27 cellular contexts compared by ENCODE assay signal in the genomic region with DNA sequence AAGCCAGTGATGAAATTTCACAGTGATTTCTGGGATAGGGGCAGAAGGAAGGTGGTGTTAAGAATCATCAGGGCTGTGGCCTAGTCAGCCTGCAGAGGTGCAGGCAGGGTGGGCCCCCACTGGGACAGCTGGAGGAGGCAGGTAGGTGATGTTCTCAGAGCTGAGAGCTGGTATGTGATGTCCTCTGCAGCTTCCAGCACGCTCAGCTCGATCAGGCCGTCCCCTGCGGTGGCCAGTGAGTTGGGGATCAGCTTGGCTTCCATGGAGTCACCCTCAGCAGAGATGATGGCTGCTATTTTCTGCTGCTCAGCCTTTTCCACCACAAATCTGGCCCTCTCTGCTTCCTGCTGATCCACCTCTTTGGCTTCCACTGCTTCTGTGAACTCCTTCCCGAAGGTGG.
"Had no signal": no experiment of that assay in that cellular context is flagged by ENCODE, and none has a peak within 500 bp of the region (broad histone marks: within the 10 kb centered on the region; RNA-seq: fewer than 3 reads in every experiment).

No MANE protein-coding gene starts in this region.

- H3K4me3 ChIP-seq: stomach, suprapubic skin, testis, thoracic aorta, thyroid gland, tibial artery, tibial nerve, transverse colon, upper lobe of left lung, upper lobe of right lung, uterus, vagina had no signal

- FAIRE-seq: urothelium cell line had no signal

- DNase-seq: stimulated activated CD4-positive, alpha-beta T cell treated with anti-CD3 and anti-CD28 coated beads, Interleukin-2, amount 100 ng/mL, for 48 hours; stimulated activated CD4-positive, alpha-beta T cell treated with anti-CD3 and anti-CD28 coated beads, Interleukin-4, amount 100 ng/mL, for 1 hour; stimulated activated CD4-positive, alpha-beta T cell treated with anti-CD3 and anti-CD28 coated beads, Interleukin-4, amount 100 ng/mL, for 24 hours; stimulated activated CD4-positive, alpha-beta T cell treated with anti-CD3 and anti-CD28 coated beads, Interleukin-4, amount 100 ng/mL, for 4 hours; stimulated activated CD8-positive, alpha-beta memory T cell treated with anti-CD3 and anti-CD28 coated beads, Interleukin-4, amount 100 ng/mL, for 48 hours; stimulated activated naive B cell treated with anti-CD40 and anti-IgM and Interleukin-4, amounts not matched to agents 10 μg/mL and 1 μg/mL and 100 μg/mL, for 72 hours; stimulated activated naive CD4-positive, alpha-beta T cell; stimulated activated naive CD4-positive, alpha-beta T cell treated with Interleukin-2 at 50 U/mL for 16 hours; stimulated activated naive CD8-positive, alpha-beta T cell treated with anti-CD3 and anti-CD28 coated beads, Interleukin-15, amount 100 ng/mL, for 72 hours; stimulated activated naive CD8-positive, alpha-beta T cell treated with anti-CD3 and anti-CD28 coated beads, Interleukin-15, Interleukin-2, amounts not matched to agents 100 U/mL and 50 U/mL, for 24 hours; stomach; substantia nigra; testis; thyroid gland; tibial artery; transverse colon; trophoblast cell; upper lobe of right lung; uterus had no signal

- H3K4me1 ChIP-seq: stomach, suprapubic skin, testis, thyroid gland, tibial artery, tibial nerve, transverse colon, upper lobe of left lung, upper lobe of right lung, uterus, vagina had no signal

- H3K27ac ChIP-seq: stomach, suprapubic skin, testis, thoracic aorta, thyroid gland, tibial artery, tibial nerve, transverse colon, upper lobe of left lung, upper lobe of right lung, uterus, vagina had no signal

- ATAC-seq: stimulated activated effector memory CD8-positive, alpha-beta T cell treated with anti-CD3 and anti-CD28 coated beads, Interleukin-12 subunit alpha, Interleukin-12 subunit beta, amount 100 ng/mL, for 72 hours; stimulated activated memory B cell treated with anti-CD40 and anti-IgM and Interleukin-4, amounts not matched to agents 10 μg/mL and 1 μg/mL and 100 μg/mL, for 72 hours; stimulated activated naive B cell treated with anti-CD40 and anti-IgM and Interleukin-4, amounts not matched to agents 10 μg/mL and 1 μg/mL and 100 μg/mL, for 72 hours; stimulated activated naive CD8-positive, alpha-beta T cell treated with anti-CD3 and anti-CD28 coated beads, Interleukin-15, amount 100 ng/mL, for 72 hours; stimulated activated naive CD8-positive, alpha-beta T cell treated with anti-CD3 and anti-CD28 coated beads, Interleukin-15, Interleukin-2, amounts not matched to agents 100 U/mL and 50 U/mL, for 24 hours; upper lobe of right lung had no signal

- H3K9me3 ChIP-seq: stomach, suprapubic skin, testis, thoracic aorta, thyroid gland, tibial artery, tibial nerve, transverse colon, upper lobe of left lung, upper lobe of right lung, uterus, vagina had no signal

- H3K36me3 ChIP-seq: stomach, suprapubic skin, thoracic aorta, thyroid gland, tibial artery, tibial nerve, transverse colon, upper lobe of left lung, upper lobe of right lung, uterus, vagina had no signal
